1 cellular context compared by ENCODE assay signal in the genomic region with DNA sequence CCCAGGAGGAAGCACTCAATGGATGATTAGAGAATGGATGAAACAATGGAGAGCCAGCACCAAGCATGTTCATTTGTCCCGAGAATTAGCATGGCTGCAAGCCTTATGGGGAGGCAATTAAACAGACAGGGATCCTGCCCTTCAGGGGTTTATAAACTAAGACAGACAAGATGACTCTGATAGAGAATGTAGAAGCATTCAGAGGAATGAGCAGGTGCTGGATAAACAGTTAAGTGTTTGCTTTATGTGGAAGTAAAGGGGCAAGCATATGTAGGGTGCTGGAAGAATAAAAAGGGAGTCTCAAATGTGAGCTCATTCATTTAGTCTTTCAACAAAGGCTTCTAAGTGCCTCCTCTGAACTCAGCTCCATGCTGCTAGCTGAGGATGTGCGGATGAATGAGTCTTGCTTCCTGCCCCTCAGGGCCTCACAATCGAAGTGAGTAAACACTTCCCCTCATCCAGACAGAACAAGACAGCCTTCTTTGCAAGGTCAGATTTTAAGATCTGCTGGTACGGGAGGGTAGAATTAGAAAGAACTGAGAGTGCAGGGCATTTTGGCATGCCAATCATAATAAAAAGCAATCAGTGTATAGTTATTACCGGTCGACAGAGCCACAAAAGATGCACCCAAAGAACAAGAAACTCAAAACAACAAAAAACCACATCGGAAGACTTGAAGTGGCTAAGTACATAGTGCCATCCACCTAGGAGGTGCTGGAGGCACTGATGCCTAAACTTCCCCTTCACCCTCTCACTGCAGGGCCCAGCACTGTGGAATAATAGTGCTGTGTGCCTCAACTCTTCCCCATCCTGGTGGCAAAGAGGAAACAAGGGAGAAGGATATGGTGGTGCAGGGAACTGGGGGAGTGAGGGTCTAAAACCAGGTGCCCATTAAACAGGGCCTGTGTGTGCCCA.
TF ChIP-seq lines count a peak whose summit lies in the region.

No MANE protein-coding gene starts in this region.

TF ChIP-seq in IMR-90, 13 proteins besides CTCF, POLR2A, EP300 and RAD21 (continued from another document):
- no peak for TF ChIP-seq MXI1 (IDR thresholded peaks at IDR 0.05; ENCODE audit: borderline replicate concordance, low read depth, low read length)
- no peak for TF ChIP-seq BHLHE40 (IDR thresholded peaks at IDR 0.05; ENCODE audit: low read depth, low read length)
- TF ChIP-seq CEBPB (IDR thresholded peaks at IDR 0.05; ENCODE audit: low read depth, low read length), result no peak
- no peak for TF ChIP-seq SMC3 (IDR thresholded peaks at IDR 0.05; ENCODE audit: low read depth, low read length)
